14 cellular contexts compared by ENCODE assay signal in genomic region chr4:181503800-181504364, GRCh38.
DNase-seq lines count a peak whose midpoint lies in the region; ATAC-seq and TF ChIP-seq lines count a peak whose summit lies in the region.
"Had no signal": no experiment of that assay in that cellular context is flagged by ENCODE, and none has a peak within 500 bp of the region (broad histone marks: within the 10 kb centered on the region; RNA-seq: fewer than 3 reads in every experiment).

No MANE protein-coding gene starts in this region.

- H3K36me3 ChIP-seq in endodermal cell (ENCODE audit: control insufficient read depth, insufficient read depth, low read length): no peaks in the 10 kb centered on the region
- H3K36me3 ChIP-seq in neuronal stem cell (replicated peaks in 1 of 2; ENCODE audit: control insufficient read depth in 2 of 2, insufficient read depth in 2 of 2, low read length in 2 of 2): no peaks in the 10 kb centered on the region
- H3K36me3 ChIP-seq: Peyer's patch had no signal

- no peak overlapping the region for H4K8ac ChIP-seq in neuronal stem cell (ENCODE audit: low read depth, low read length)

- H3K79me1 ChIP-seq in neuronal stem cell (ENCODE audit: low read depth, low read length): no peaks in the 10 kb centered on the region

- no peak overlapping the region for H2BK15ac ChIP-seq in neuronal stem cell (ENCODE audit: low read length)

- H3K4me3 ChIP-seq in endodermal cell (ENCODE audit: low read length) (no peak overlapping the region), neuronal stem cell (ENCODE audit: low read length in 2 of 2) (no peak overlapping the region)
- H3K4me3 ChIP-seq: K562, Peyer's patch had no signal

- peaks cover 16% of the 10 kb centered on the region for H3K4me1 Mint-ChIP-seq in endodermal cell
- H3K4me1 Mint-ChIP-seq in activated T-cell treated with anti-CD3 and anti-CD28 coated beads, Interleukin-2, amount 50 U/mL, for 72 hours (ENCODE audit: low read depth): no peaks in the 10 kb centered on the region
- H3K4me1 Mint-ChIP-seq: CD4-positive, alpha-beta memory T cell had no signal

- H4K91ac ChIP-seq in neuronal stem cell (ENCODE audit: low read depth, low read length, poor library complexity): no peak overlapping the region

- H2AK5ac ChIP-seq in neuronal stem cell (ENCODE audit: low read depth, low read length): no peak overlapping the region

- DNase-seq in NCI-H524 (lab: John Stamatoyannopoulos, UW) (peak; percentile 7 to 48), NCI-H524 treated with DMSO at 0.1 percent for 48 hours (lab: John Stamatoyannopoulos, UW) (no peak), NCI-H774 (lab: John Stamatoyannopoulos, UW) (peak; percentile 57), endodermal cell (peak; percentile 52), neuronal stem cell (ENCODE audit: low spot score) (no peak)
- DNase-seq in activated T-cell treated with anti-CD3 and anti-CD28 coated beads, Interleukin-2, amount 50 U/mL, for 72 hours: no peak
- no peak for DNase-seq in activated CD8-positive, alpha-beta memory T cell treated with anti-CD3 and anti-CD28 coated beads for 24 hours
- DNase-seq: CD4-positive, alpha-beta memory T cell; DND-41; GDM1; NCI-H526 treated with DMSO at 0.1 percent for 48 hours; Peyer's patch had no signal

- H3K23ac ChIP-seq in neuronal stem cell (ENCODE audit: low read depth, low read length, poor library complexity): no peak overlapping the region

- no peak overlapping the region for H3K4me3 Mint-ChIP-seq in endodermal cell
- H3K4me3 Mint-ChIP-seq in activated T-cell treated with anti-CD3 and anti-CD28 coated beads, Interleukin-2, amount 50 U/mL, for 72 hours: no peak overlapping the region
- H3K4me3 Mint-ChIP-seq: CD4-positive, alpha-beta memory T cell had no signal

- H3K9me3 Mint-ChIP-seq in endodermal cell: no peaks in the 10 kb centered on the region
- peaks cover 0 to 2% of the 10 kb centered on the region in 2 donors for H3K9me3 Mint-ChIP-seq in activated T-cell treated with anti-CD3 and anti-CD28 coated beads, Interleukin-2, amount 50 U/mL, for 72 hours

- WGBS in endodermal cell (ENCODE audit: insufficient coverage in 1 of 2, insufficient read length in 1 of 2), 2 experiments: 75 to 89% methylated on average over 8 to 11 of the region's 11 CpGs
- no CpG with 5 or more reads among the region's 11 CpGs for WGBS in neuronal stem cell (ENCODE audit: extremely low coverage in 2 of 2, insufficient read length in 2 of 2, insufficient replicate concordance in 1 of 2), 2 donors

- no peak overlapping the region for H3K4me2 ChIP-seq in neuronal stem cell (ENCODE audit: insufficient read depth, low read length, poor library complexity, severe bottlenecking)

- H2AFZ ChIP-seq in neuronal stem cell (ENCODE audit: low read length): peak overlapping the region; percentile 2

- H2BK12ac ChIP-seq in neuronal stem cell (ENCODE audit: low read length): no peak overlapping the region

- no peak overlapping the region for H3K9ac ChIP-seq in endodermal cell (ENCODE audit: extremely low read depth, low read length, poor library complexity, severe bottlenecking)
- no peak overlapping the region for H3K9ac ChIP-seq in neuronal stem cell (ENCODE audit: low read depth, low read length, poor library complexity)

- H3K27me3 Mint-ChIP-seq in endodermal cell (ENCODE audit: insufficient read depth): peaks cover 6% of the 10 kb centered on the region
- no peaks in the 10 kb centered on the region for H3K27me3 Mint-ChIP-seq in activated T-cell treated with anti-CD3 and anti-CD28 coated beads, Interleukin-2, amount 50 U/mL, for 72 hours (ENCODE audit: low read depth)

- H3K9me3 ChIP-seq in endodermal cell (ENCODE audit: control insufficient read depth, low read length): no peaks in the 10 kb centered on the region
- peaks cover 0 to 3% of the 10 kb centered on the region in 2 donors for H3K9me3 ChIP-seq in neuronal stem cell (replicated peaks in 1 of 2; ENCODE audit: control insufficient read depth in 2 of 2, insufficient read depth in 1 of 2, low read depth in 1 of 2, low read length in 2 of 2)
- H3K9me3 ChIP-seq: Peyer's patch had no signal

- TF ChIP-seq CTCF in endodermal cell (conservative IDR thresholded peaks at IDR 0.05): peak; percentile 38

- H3K27ac Mint-ChIP-seq in endodermal cell: no peak overlapping the region
- no peak overlapping the region for H3K27ac Mint-ChIP-seq in activated T-cell treated with anti-CD3 and anti-CD28 coated beads, Interleukin-2, amount 50 U/mL, for 72 hours
- H3K27ac Mint-ChIP-seq: CD4-positive, alpha-beta memory T cell had no signal

- H3K4me1 ChIP-seq in endodermal cell (ENCODE audit: control insufficient read depth, insufficient read depth, low read length) (no peaks in the 10 kb centered on the region), neuronal stem cell (ENCODE audit: control insufficient read depth in 2 of 2, insufficient read depth in 1 of 2, low read depth in 1 of 2, low read length in 2 of 2) (peaks cover 15 to 31% of the 10 kb centered on the region in 2 donors)
- H3K4me1 ChIP-seq: Peyer's patch had no signal

- no peak for ATAC-seq in HG02884 (IDR thresholded peaks at IDR 0.05; ENCODE audit: unreplicated experiment)
- no peak for ATAC-seq in activated T-cell treated with anti-CD3 and anti-CD28 coated beads, Interleukin-2, amount 50 U/mL, for 72 hours (replicated peaks in 1 of 2)
- ATAC-seq: K562 had no signal

- H3K36me3 Mint-ChIP-seq in endodermal cell (ENCODE audit: low read depth): no peaks in the 10 kb centered on the region
- H3K36me3 Mint-ChIP-seq in activated T-cell treated with anti-CD3 and anti-CD28 coated beads, Interleukin-2, amount 50 U/mL, for 72 hours (ENCODE audit: insufficient read depth in 2 of 2): no peaks in the 10 kb centered on the region
- H3K36me3 Mint-ChIP-seq: CD4-positive, alpha-beta memory T cell had no signal

- H2BK120ac ChIP-seq in neuronal stem cell (ENCODE audit: low read depth, low read length): no peak overlapping the region

- H3K14ac ChIP-seq in neuronal stem cell (ENCODE audit: low read length): no peak overlapping the region

- no peak overlapping the region for H3K18ac ChIP-seq in neuronal stem cell (ENCODE audit: low read length)

- H3K4ac ChIP-seq in neuronal stem cell (ENCODE audit: low read length): no peak overlapping the region

- no peak overlapping the region for H2BK5ac ChIP-seq in neuronal stem cell (ENCODE audit: low read length)

- H3K27me3 ChIP-seq in endodermal cell (ENCODE audit: control insufficient read depth, insufficient read depth, low read length, poor library complexity, severe bottlenecking) (no peaks in the 10 kb centered on the region), neuronal stem cell (ENCODE audit: control insufficient read depth in 3 of 3, insufficient read depth in 3 of 3, low read depth in 1 of 3, low read length in 3 of 3) (no peaks in the 10 kb centered on the region)
- H3K27me3 ChIP-seq: Peyer's patch had no signal

- H3K27ac ChIP-seq in endodermal cell (ENCODE audit: low read depth, low read length) (no peak overlapping the region), neuronal stem cell (replicated peaks; ENCODE audit: low read length) (no peak overlapping the region)
- H3K27ac ChIP-seq: Peyer's patch had no signal

Comparison
In these comparisons a context has a peak if more than half of its experiments do, and no peak if none do; other contexts are left out.
1. DNase-seq: peak in NCI-H524 (2 of 2), NCI-H774 (single experiment) and endodermal cell (single experiment); none in NCI-H524 treated with DMSO at 0.1 percent for 48 hours (single experiment), neuronal stem cell (single experiment), activated T-cell treated with anti-CD3 and anti-CD28 coated beads, Interleukin-2, amount 50 U/mL, for 72 hours (0 of 2) and activated CD8-positive, alpha-beta memory T cell treated with anti-CD3 and anti-CD28 coated beads for 24 hours (single experiment).